ENCODE assay signal across 28 cellular contexts in the genomic region with DNA sequence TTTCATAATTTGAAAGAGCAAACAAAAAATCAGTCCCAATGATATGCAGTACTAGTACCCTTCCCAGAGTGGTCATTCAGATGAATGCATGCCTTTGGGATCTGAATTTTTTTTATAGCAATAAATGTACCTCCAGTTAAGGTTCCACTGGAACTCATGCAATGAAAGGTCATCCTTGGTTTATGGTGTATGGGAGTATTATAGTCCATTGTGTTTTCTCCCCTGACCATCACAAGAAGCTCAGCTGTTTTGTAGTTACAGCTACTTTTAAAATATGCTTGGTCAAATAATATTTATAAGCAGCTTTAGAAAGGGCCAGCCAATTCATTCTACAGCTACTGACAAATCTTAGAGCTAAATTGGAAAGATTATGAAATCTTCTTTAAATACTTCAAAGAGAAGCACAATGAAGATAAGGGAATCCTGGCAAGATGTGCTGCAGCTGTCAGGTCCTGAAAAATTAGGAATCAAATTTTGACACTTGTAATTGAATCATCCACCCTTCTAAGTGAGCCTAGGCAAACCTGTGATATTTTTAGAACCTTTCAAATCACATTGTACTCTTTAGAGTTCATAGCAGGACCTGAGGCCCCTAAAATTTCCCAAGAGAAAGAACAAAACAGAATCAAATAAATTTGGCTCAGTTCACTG. TPM values are rescaled to one million over a fixed set of nuclear protein-coding genes. Genes with fewer than 3 reads are reported as not detected.
DNase-seq lines count a peak whose midpoint lies in the region; ATAC-seq and TF ChIP-seq lines count a peak whose summit lies in the region.
"Had no signal": no experiment of that assay in that cellular context is flagged by ENCODE, and none has a peak within 500 bp of the region (broad histone marks: within the 10 kb centered on the region; RNA-seq: fewer than 3 reads in every experiment).

No MANE protein-coding gene starts in this region.

- no peak overlapping the region for H3K4me3 Mint-ChIP-seq in glutamatergic neuron (ENCODE audit: unreplicated experiment)
- H3K4me3 Mint-ChIP-seq: activated CD4-positive, alpha-beta T cell treated with anti-CD3 and anti-CD28 coated beads for 36 hours; activated T-helper 17 cell treated with anti-CD3 and anti-CD28 coated beads, Interleukin-2, amount 50 U/mL, for 72 hours; central memory CD8-positive, alpha-beta T cell; H9; neural progenitor cell; stimulated activated effector memory CD8-positive, alpha-beta T cell treated with anti-CD3 and anti-CD28 coated beads, Interleukin-12 subunit alpha, Interleukin-12 subunit beta, amount 100 ng/mL, for 72 hours; type B pancreatic cell had no signal

- H3K9me2 ChIP-seq in MM.1S (replicated peaks; ENCODE audit: insufficient read depth, low read length) = no peaks in the 10 kb centered on the region

- intact Hi-C loops in ascending aorta (cut with DNase I) = no loop called here

- no peaks in the 10 kb centered on the region for H3K9me3 Mint-ChIP-seq in glutamatergic neuron (ENCODE audit: unreplicated experiment)
- H3K9me3 Mint-ChIP-seq: activated naive CD4-positive, alpha-beta T cell treated with anti-CD3 and anti-CD28 coated beads, Interleukin-2, amount 50 U/mL, for 72 hours; activated T-helper 17 cell treated with anti-CD3 and anti-CD28 coated beads, Interleukin-2, amount 50 U/mL, for 72 hours; central memory CD8-positive, alpha-beta T cell; stimulated activated effector memory CD8-positive, alpha-beta T cell treated with anti-CD3 and anti-CD28 coated beads, Interleukin-12 subunit alpha, Interleukin-12 subunit beta, amount 100 ng/mL, for 72 hours; type B pancreatic cell had no signal

- H3K27me3 Mint-ChIP-seq in glutamatergic neuron (ENCODE audit: unreplicated experiment) = no peaks in the 10 kb centered on the region
- H3K27me3 Mint-ChIP-seq: activated CD4-positive, alpha-beta T cell treated with anti-CD3 and anti-CD28 coated beads for 36 hours; activated T-helper 17 cell treated with anti-CD3 and anti-CD28 coated beads, Interleukin-2, amount 50 U/mL, for 72 hours; central memory CD8-positive, alpha-beta T cell; type B pancreatic cell had no signal

- H3K36me3 Mint-ChIP-seq in glutamatergic neuron (ENCODE audit: unreplicated experiment) = peaks cover 5% of the 10 kb centered on the region
- H3K36me3 Mint-ChIP-seq: activated naive CD4-positive, alpha-beta T cell treated with anti-CD3 and anti-CD28 coated beads, Interleukin-2, amount 50 U/mL, for 72 hours; stimulated activated effector memory CD8-positive, alpha-beta T cell treated with anti-CD3 and anti-CD28 coated beads, Interleukin-12 subunit alpha, Interleukin-12 subunit beta, amount 100 ng/mL, for 72 hours had no signal

- peaks cover 4 to 7% of the 10 kb centered on the region in 2 donors for H3K36me3 ChIP-seq in ascending aorta
- no peaks in the 10 kb centered on the region for H3K36me3 ChIP-seq in thoracic aorta
- H3K36me3 ChIP-seq in MM.1S (replicated peaks; ENCODE audit: insufficient read depth, low read length) = no peaks in the 10 kb centered on the region

- H3K9me3 ChIP-seq in ascending aorta (no peaks in the 10 kb centered on the region), thoracic aorta (no peaks in the 10 kb centered on the region), MM.1S (replicated peaks; ENCODE audit: insufficient read depth, low read length) (no peaks in the 10 kb centered on the region)
- H3K9me3 ChIP-seq: esophagus muscularis mucosa had no signal

- TF ChIP-seq CTCF in ascending aorta (IDR thresholded peaks at IDR 0.05) (no peak), glutamatergic neuron (IDR thresholded peaks at IDR 0.05; ENCODE audit: partially characterized antibody, unreplicated experiment) (no peak), thoracic aorta (IDR thresholded peaks at IDR 0.05) (no peak), MM.1S (IDR thresholded peaks at IDR 0.05; ENCODE audit: low read length) (no peak)

- no peak for DNase-seq in ascending aorta (ENCODE audit: low spot score in 2 of 2)
- no peak for DNase-seq in glutamatergic neuron
- peak; percentile 92 for DNase-seq in myocyte (ENCODE audit: low read depth)
- no peak for DNase-seq in thoracic aorta (ENCODE audit: low spot score)
- DNase-seq in MM.1S = no peak
- DNase-seq: activated CD4-positive, alpha-beta T cell treated with anti-CD3 and anti-CD28 coated beads for 36 hours; anterior cingulate cortex; dermis blood vessel endothelial cell; DMS79; foreskin keratinocyte; H9; hypothalamus; KG1; NCI-H2029 treated with DMSO at 0.1 percent for 48 hours; NCI-H526; OCI-M1; stimulated activated CD4-positive, alpha-beta T cell treated with anti-CD3 and anti-CD28 coated beads, Interleukin-4, amount 100 ng/mL, for 4 hours had no signal

- no peak overlapping the region for H3K9ac ChIP-seq in MM.1S (ENCODE audit: low read length)
- H3K9ac ChIP-seq: BLaER1 treated with 17β-estradiol and CSF1 and Interleukin-3, amounts not matched to agents 10 nM and 100 nM; neural progenitor cell had no signal

- ATAC-seq in thoracic aorta (ENCODE audit: insufficient number of reproducible peaks, low FRiP score, low read depth) (no peak), GM21737 (IDR thresholded peaks at IDR 0.05; ENCODE audit: unreplicated experiment) (no peak), GM18870 (IDR thresholded peaks at IDR 0.05; ENCODE audit: unreplicated experiment) (no peak)
- ATAC-seq: activated CD4-positive, alpha-beta T cell treated with anti-CD3 and anti-CD28 coated beads for 36 hours; activated naive CD4-positive, alpha-beta T cell treated with anti-CD3 and anti-CD28 coated beads, Interleukin-2, amount 50 U/mL, for 72 hours; activated T-helper 17 cell treated with anti-CD3 and anti-CD28 coated beads, Interleukin-2, amount 50 U/mL, for 72 hours; foreskin keratinocyte; sciatic nerve; stimulated activated effector memory CD8-positive, alpha-beta T cell treated with anti-CD3 and anti-CD28 coated beads, Interleukin-12 subunit alpha, Interleukin-12 subunit beta, amount 100 ng/mL, for 72 hours had no signal

- peak overlapping the region; percentile 36 to 43 for H3K27ac ChIP-seq in ascending aorta
- peak overlapping the region; percentile 12 to 70 for H3K27ac ChIP-seq in thoracic aorta
- H3K27ac ChIP-seq in MM.1S (ENCODE audit: low read length) = no peak overlapping the region
- H3K27ac ChIP-seq: BLaER1 treated with 17β-estradiol and CSF1 and Interleukin-3, amounts not matched to agents 10 nM and 100 nM; foreskin keratinocyte; neural progenitor cell had no signal

- H3K27me3 ChIP-seq in ascending aorta = no peaks in the 10 kb centered on the region
- no peaks in the 10 kb centered on the region for H3K27me3 ChIP-seq in thoracic aorta (replicated peaks; ENCODE audit: insufficient read depth)
- H3K27me3 ChIP-seq in MM.1S (replicated peaks; ENCODE audit: insufficient read depth, low read length) = no peaks in the 10 kb centered on the region
- H3K27me3 ChIP-seq: BLaER1 treated with 17β-estradiol and CSF1 and Interleukin-3, amounts not matched to agents 10 nM and 100 nM; esophagus muscularis mucosa; foreskin keratinocyte; neural progenitor cell had no signal

- no peaks in the 10 kb centered on the region for H3K79me2 ChIP-seq in MM.1S (ENCODE audit: low read length)

- peaks cover 5% of the 10 kb centered on the region for H3K4me1 Mint-ChIP-seq in glutamatergic neuron (ENCODE audit: low read depth, unreplicated experiment)
- H3K4me1 Mint-ChIP-seq: activated CD4-positive, alpha-beta T cell treated with anti-CD3 and anti-CD28 coated beads for 36 hours; activated T-helper 17 cell treated with anti-CD3 and anti-CD28 coated beads, Interleukin-2, amount 50 U/mL, for 72 hours; central memory CD8-positive, alpha-beta T cell; stimulated activated effector memory CD8-positive, alpha-beta T cell treated with anti-CD3 and anti-CD28 coated beads, Interleukin-12 subunit alpha, Interleukin-12 subunit beta, amount 100 ng/mL, for 72 hours had no signal

- H3K4me2 ChIP-seq in MM.1S (ENCODE audit: low read depth, low read length) = no peak overlapping the region
- H3K4me2 ChIP-seq: BLaER1 treated with 17β-estradiol and CSF1 and Interleukin-3, amounts not matched to agents 10 nM and 100 nM; neural progenitor cell had no signal

- peaks cover 0 to 8% of the 10 kb centered on the region in 2 donors for H3K4me1 ChIP-seq in ascending aorta
- H3K4me1 ChIP-seq in thoracic aorta (ENCODE audit: control insufficient read depth in 1 of 2, low read depth in 2 of 2) = peaks cover 0 to 20% of the 10 kb centered on the region in 2 donors
- 0 out of 2 replicates have a peak, but pooled peaks cover 4% of the 10 kb centered on the region for H3K4me1 ChIP-seq in MM.1S (ENCODE audit: low read length)
- H3K4me1 ChIP-seq: foreskin keratinocyte, neural progenitor cell had no signal

- H3K27ac Mint-ChIP-seq in glutamatergic neuron (ENCODE audit: unreplicated experiment) = peak overlapping the region; percentile 78
- H3K27ac Mint-ChIP-seq: activated CD4-positive, alpha-beta T cell treated with anti-CD3 and anti-CD28 coated beads for 36 hours; activated T-helper 17 cell treated with anti-CD3 and anti-CD28 coated beads, Interleukin-2, amount 50 U/mL, for 72 hours; H9; neural progenitor cell; stimulated activated effector memory CD8-positive, alpha-beta T cell treated with anti-CD3 and anti-CD28 coated beads, Interleukin-12 subunit alpha, Interleukin-12 subunit beta, amount 100 ng/mL, for 72 hours had no signal

- no peaks in the 10 kb centered on the region for H4K20me1 ChIP-seq in MM.1S (ENCODE audit: insufficient read depth, low read length)
- H4K20me1 ChIP-seq: BLaER1 treated with 17β-estradiol and CSF1 and Interleukin-3, amounts not matched to agents 10 nM and 100 nM had no signal

- no peak overlapping the region for H2AFZ ChIP-seq in MM.1S (ENCODE audit: low read length)
- H2AFZ ChIP-seq: neural progenitor cell had no signal

- H3K4me3 ChIP-seq in ascending aorta (no peak overlapping the region), thoracic aorta (no peak overlapping the region), MM.1S (ENCODE audit: low read length) (no peak overlapping the region)
- H3K4me3 ChIP-seq: BLaER1 treated with 17β-estradiol and CSF1 and Interleukin-3, amounts not matched to agents 10 nM and 100 nM; esophagus muscularis mucosa; neural progenitor cell had no signal

- H3F3A ChIP-seq in MM.1S (ENCODE audit: insufficient read depth, low read length) = no peaks in the 10 kb centered on the region

RNA-seq across cellular contexts. Expression of a gene that starts 46.5 kb away (rescaled TPM):
- 12.0 TPM for total RNA-seq in ascending aorta
- total RNA-seq in glutamatergic neuron (ENCODE audit: unreplicated experiment) = 27.6 TPM
- 11.5 and 17.7 TPM in 2 replicates for total RNA-seq in myocyte
- polyA plus RNA-seq in myocyte (2012) = 5.5 TPM
- total RNA-seq in thoracic aorta = 10 to 100 TPM in 1 of 2 donors, 1 to 10 TPM in 1; 9.3 to 17.4 TPM
